In genomic region chr17:46273541-46274236, GRCh38 we compare ENCODE assay signal across 1 cellular context.
TF ChIP-seq lines count a peak whose summit lies in the region.

No MANE protein-coding gene starts in this region.

TF ChIP-seq in H1, 55 proteins besides CTCF, POLR2A, EP300 and RAD21 (continued from another document):
- no peak for TF ChIP-seq CHD7 (IDR thresholded peaks at IDR 0.05; ENCODE audit: insufficient replicate concordance, low read length)
- TF ChIP-seq KDM5A (IDR thresholded peaks at IDR 0.05; ENCODE audit: low read length), result no peak
- TF ChIP-seq USF2 (IDR thresholded peaks at IDR 0.05; ENCODE audit: low read length), result no peak
- no peak for TF ChIP-seq FOSL1 (IDR thresholded peaks at IDR 0.05; ENCODE audit: insufficient read depth, low read depth, low read length)
- TF ChIP-seq SRF (IDR thresholded peaks at IDR 0.05; ENCODE audit: low read depth, low read length), result no peak
